ENCODE assay signal across 14 cellular contexts in the genomic region with DNA sequence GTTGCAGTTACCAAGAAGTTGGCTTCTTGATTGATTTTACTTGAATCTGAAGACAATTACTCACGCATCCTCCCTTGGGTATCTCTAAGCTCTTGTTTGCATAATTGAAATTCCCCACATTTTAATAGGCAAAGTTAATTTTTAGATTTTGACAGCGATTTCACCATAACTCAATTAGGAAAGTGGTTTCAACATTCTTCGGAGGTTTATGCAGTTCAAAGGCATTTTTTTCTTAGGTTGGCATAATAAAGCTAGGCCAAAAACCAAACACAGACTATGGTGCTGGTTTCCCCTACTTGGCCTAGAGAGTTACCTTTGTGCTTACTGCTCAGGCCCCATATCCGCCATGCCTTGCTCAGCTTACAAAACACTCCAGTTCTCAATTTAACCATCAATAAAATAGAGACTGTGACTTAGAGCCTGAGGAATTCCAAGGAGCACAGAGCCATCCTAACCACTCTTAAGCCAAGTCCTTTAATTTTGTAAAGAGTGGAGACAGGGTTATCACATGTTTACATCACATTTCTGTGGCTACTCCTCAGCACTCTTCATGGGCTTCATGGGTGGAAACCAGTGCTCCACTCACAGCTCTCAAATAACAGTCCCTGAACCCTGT. TPM values are rescaled to one million over a fixed set of nuclear protein-coding genes. Genes with fewer than 3 reads are reported as not detected.
DNase-seq lines count a peak whose midpoint lies in the region; ATAC-seq and TF ChIP-seq lines count a peak whose summit lies in the region.
"Had no signal": no experiment of that assay in that cellular context is flagged by ENCODE, and none has a peak within 500 bp of the region (broad histone marks: within the 10 kb centered on the region; RNA-seq: fewer than 3 reads in every experiment).

No MANE protein-coding gene starts in this region.

- H3K9me3 Mint-ChIP-seq in HFFc6 (no peaks in the 10 kb centered on the region), mesothelial cell of epicardium (no peaks in the 10 kb centered on the region)
- no peaks in the 10 kb centered on the region for H3K9me3 Mint-ChIP-seq in activated T-helper 2 cell treated with anti-CD3 and anti-CD28 coated beads, Interferon-gamma antibody, Interleukin-2, Interleukin-4, amounts not matched to agents 10 μg/mL and 5 μg/mL and 100 μg/mL, durations not matched to agents 14 hours and 24 hours and 36 hours
- H3K9me3 Mint-ChIP-seq: naive thymus-derived CD8-positive, alpha-beta T cell had no signal

- H3K4me3 ChIP-seq in transverse colon (no peak overlapping the region), right lobe of liver (no peak overlapping the region)
- H3K4me3 ChIP-seq: cardiac muscle cell had no signal

- H3K4me1 ChIP-seq in transverse colon (peaks cover 0 to 48% (median 13%) of the 10 kb centered on the region in 4 donors), right lobe of liver (peaks cover 0 to 4% (median under 1%) of the 10 kb centered on the region in 4 donors)

- H3K27me3 Mint-ChIP-seq in HFFc6 (ENCODE audit: insufficient read depth) (peaks cover 5% of the 10 kb centered on the region; the same call in 1 of the 2 replicates), mesothelial cell of epicardium (ENCODE audit: low read depth) (no peaks in the 10 kb centered on the region)
- H3K27me3 Mint-ChIP-seq in activated T-helper 2 cell treated with anti-CD3 and anti-CD28 coated beads, Interferon-gamma antibody, Interleukin-2, Interleukin-4, amounts not matched to agents 10 μg/mL and 5 μg/mL and 100 μg/mL, durations not matched to agents 14 hours and 24 hours and 36 hours (ENCODE audit: low read depth), result peaks cover 57% of the 10 kb centered on the region

- in situ Hi-C loops in transverse colon (cut with MboI; ENCODE audit: low pct_ligation_motif_present in 1 of 4, low pct_unique_long_range_greater_than_20kb in 1 of 4, low sequenced_read_pairs in 3 of 4) (no loop called here), KBM-7 (cut with MboI; ENCODE audit: low pct_unique_long_range_greater_than_20kb, low sequenced_read_pairs) (no loop called here)

- H3K27ac ChIP-seq in transverse colon, result peak overlapping the region; percentile 80 to 88 (median 85)
- H3K27ac ChIP-seq in right lobe of liver, result no peak overlapping the region
- H3K27ac ChIP-seq: cardiac muscle cell had no signal

- H3K36me3 ChIP-seq in transverse colon (no peaks in the 10 kb centered on the region), right lobe of liver (no peaks in the 10 kb centered on the region)
- H3K36me3 ChIP-seq: cardiac muscle cell had no signal

- TF ChIP-seq EP300 in transverse colon (IDR thresholded peaks at IDR 0.05; ENCODE audit: low read depth), result no peak

- H3K4me3 Mint-ChIP-seq in HFFc6 (peak overlapping the region; percentile 59), mesothelial cell of epicardium (no peak overlapping the region)
- H3K4me3 Mint-ChIP-seq in activated T-helper 2 cell treated with anti-CD3 and anti-CD28 coated beads, Interferon-gamma antibody, Interleukin-2, Interleukin-4, amounts not matched to agents 10 μg/mL and 5 μg/mL and 100 μg/mL, durations not matched to agents 14 hours and 24 hours and 36 hours (ENCODE audit: low read depth), result no peak overlapping the region
- H3K4me3 Mint-ChIP-seq: naive thymus-derived CD8-positive, alpha-beta T cell had no signal

- H3K36me3 Mint-ChIP-seq in HFFc6 (ENCODE audit: low read depth), result no peaks in the 10 kb centered on the region; the same call in 1 of the 2 replicates
- H3K36me3 Mint-ChIP-seq in mesothelial cell of epicardium, result no peaks in the 10 kb centered on the region
- no peaks in the 10 kb centered on the region for H3K36me3 Mint-ChIP-seq in activated T-helper 2 cell treated with anti-CD3 and anti-CD28 coated beads, Interferon-gamma antibody, Interleukin-2, Interleukin-4, amounts not matched to agents 10 μg/mL and 5 μg/mL and 100 μg/mL, durations not matched to agents 14 hours and 24 hours and 36 hours (ENCODE audit: low read depth)
- H3K36me3 Mint-ChIP-seq: naive thymus-derived CD8-positive, alpha-beta T cell had no signal

- WGBS in transverse colon (ENCODE audit: low coverage in 1 of 2), 2 donors, result 43 to 71% methylated on average over 3 to 4 of the region's 4 CpGs
- 26% methylated on average over 4 of the region's 4 CpGs for WGBS in right lobe of liver (ENCODE audit: insufficient coverage, low coverage, low lambda C conversion rate, missing lambda C conversion rate)

- ATAC-seq in right lobe of liver, result no peak
- no peak for ATAC-seq in HG03378 (IDR thresholded peaks at IDR 0.05; ENCODE audit: unreplicated experiment)
- ATAC-seq: naive thymus-derived CD8-positive, alpha-beta T cell had no signal

- TF ChIP-seq CTCF in HFFc6 (IDR thresholded peaks at IDR 0.05) (no peak), mesothelial cell of epicardium (IDR thresholded peaks at IDR 0.05; ENCODE audit: unreplicated experiment) (no peak), transverse colon (IDR thresholded peaks at IDR 0.05) (no peak), right lobe of liver (IDR thresholded peaks at IDR 0.05) (no peak)

- H3K9me3 ChIP-seq in transverse colon (no peaks in the 10 kb centered on the region), right lobe of liver (no peaks in the 10 kb centered on the region)

- no peaks in the 10 kb centered on the region for H3K27me3 ChIP-seq in transverse colon
- no peaks in the 10 kb centered on the region for H3K27me3 ChIP-seq in right lobe of liver
- H3K27me3 ChIP-seq: cardiac muscle cell had no signal

- DNase-seq in HFFc6, result peak; percentile 88
- DNase-seq in dedifferentiated amniotic fluid mesenchymal stem cell (ENCODE audit: extremely low spot score), result peak; percentile 27
- no peak for DNase-seq in mesothelial cell of epicardium (ENCODE audit: low spot score in 2 of 2, unreplicated experiment in 2 of 2)
- no peak for DNase-seq in transverse colon
- no peak for DNase-seq in activated T-helper 2 cell treated with anti-CD3 and anti-CD28 coated beads, Interferon-gamma antibody, Interleukin-2, Interleukin-4, amounts not matched to agents 10 μg/mL and 5 μg/mL and 100 μg/mL, durations not matched to agents 14 hours and 24 hours and 36 hours (ENCODE audit: low spot score)
- DNase-seq in right lobe of liver, result no peak
- no peak for DNase-seq in KBM-7
- DNase-seq: glutamatergic neuron; naive thymus-derived CD8-positive, alpha-beta T cell; NCI-H1092 treated with DMSO at 0.1 percent for 48 hours; NK-92 treated with Interleukin-12 subunit alpha and Interleukin-12 subunit beta, amount 100 ng/mL, for 24 hours; T-helper 9 cell had no signal

- H3K4me1 Mint-ChIP-seq in HFFc6 (ENCODE audit: low read depth), result peaks cover 95% of the 10 kb centered on the region
- peaks cover 50% of the 10 kb centered on the region for H3K4me1 Mint-ChIP-seq in mesothelial cell of epicardium
- no peaks in the 10 kb centered on the region for H3K4me1 Mint-ChIP-seq in activated T-helper 2 cell treated with anti-CD3 and anti-CD28 coated beads, Interferon-gamma antibody, Interleukin-2, Interleukin-4, amounts not matched to agents 10 μg/mL and 5 μg/mL and 100 μg/mL, durations not matched to agents 14 hours and 24 hours and 36 hours (ENCODE audit: low read depth)
- H3K4me1 Mint-ChIP-seq: naive thymus-derived CD8-positive, alpha-beta T cell had no signal

- TF ChIP-seq POLR2A in transverse colon (IDR thresholded peaks at IDR 0.05) (no peak), right lobe of liver (IDR thresholded peaks at IDR 0.05) (no peak)

- intact Hi-C loops in transverse colon (cut with DNase I; ENCODE audit: low total_unique reads), result loop anchor here (2.0 kb wide), 1 partner anchor 33 kb away; the partner anchor contains the start of gene LAMA4
- intact Hi-C loops in activated T-helper 2 cell treated with anti-CD3 and anti-CD28 coated beads, Interferon-gamma antibody, Interleukin-2, Interleukin-4, amounts not matched to agents 10 μg/mL and 5 μg/mL and 100 μg/mL, durations not matched to agents 14 hours and 24 hours and 36 hours (cut with micrococcal nuclease), result no loop called here
- intact Hi-C loops in right lobe of liver (cut with DNase I), result no loop called here

- peak overlapping the region; percentile 83 for H3K27ac Mint-ChIP-seq in HFFc6
- H3K27ac Mint-ChIP-seq in mesothelial cell of epicardium, result peak overlapping the region; percentile 81
- no peak overlapping the region for H3K27ac Mint-ChIP-seq in activated T-helper 2 cell treated with anti-CD3 and anti-CD28 coated beads, Interferon-gamma antibody, Interleukin-2, Interleukin-4, amounts not matched to agents 10 μg/mL and 5 μg/mL and 100 μg/mL, durations not matched to agents 14 hours and 24 hours and 36 hours
- H3K27ac Mint-ChIP-seq: naive thymus-derived CD8-positive, alpha-beta T cell had no signal

RNA-seq across cellular contexts. Expression of gene LAMA4, which starts 32.1 kb away (rescaled TPM):
- total RNA-seq in HFFc6 (2021; fragmentation: NEBNext Ultra II Directional; extraction: Animal tissue kit (Norgen Biotek cat#: 25700)), result 100 to 1,000 TPM in 2 of 6 experiments, 10 to 100 TPM in 4; 80.6 to 130 (median 89.8) TPM
- total RNA-seq in mesothelial cell of epicardium (41.5 to 49.4 TPM (median 46.4 TPM) in 3 replicates), transverse colon (10 to 100 TPM; 27.3 to 54.9 (median 40.1) TPM), right lobe of liver (1 to 10 TPM; 2.9 to 8.3 (median 4.2) TPM)
- not detected in 2 replicates for total RNA-seq in activated T-helper 2 cell treated with anti-CD3 and anti-CD28 coated beads, Interferon-gamma antibody, Interleukin-2, Interleukin-4, amounts not matched to agents 10 μg/mL and 5 μg/mL and 100 μg/mL, durations not matched to agents 14 hours and 24 hours and 36 hours
- total RNA-seq: naive thymus-derived CD8-positive, alpha-beta T cell had no signal

Comparison
In these comparisons a context has a peak if more than half of its experiments do, and no peak if none do; other contexts are left out.
1. DNase-seq: peak in HFFc6 (single experiment) and dedifferentiated amniotic fluid mesenchymal stem cell (single experiment); none in mesothelial cell of epicardium (0 of 2), transverse colon (single experiment), activated T-helper 2 cell treated with anti-CD3 and anti-CD28 coated beads, Interferon-gamma antibody, Interleukin-2, Interleukin-4, amounts not matched to agents 10 μg/mL and 5 μg/mL and 100 μg/mL, durations not matched to agents 14 hours and 24 hours and 36 hours (single experiment), right lobe of liver (0 of 3) and KBM-7 (single experiment).
2. H3K27ac ChIP-seq: peak in transverse colon (4 of 4); none in right lobe of liver (0 of 3).